ENCODE assay signal across 13 cellular contexts in genomic region chr2:217940261-217941220, GRCh38.
DNase-seq lines count a peak whose midpoint lies in the region; FAIRE-seq and TF ChIP-seq lines count a peak whose summit lies in the region.
"Had no signal": no experiment of that assay in that cellular context is flagged by ENCODE, and none has a peak within 500 bp of the region (broad histone marks: within the 10 kb centered on the region; RNA-seq: fewer than 3 reads in every experiment).

No MANE protein-coding gene starts in this region.

- peak overlapping the region; percentile 34 for H3K9ac ChIP-seq in Loucy (ENCODE audit: low read depth, low read length, poor library complexity, severe bottlenecking)
- H3K9ac ChIP-seq in H1 (replicated peaks in 1 of 4; ENCODE audit: extremely low read depth in 1 of 4, low read depth in 3 of 4, low read length in 3 of 4), result no peak overlapping the region
- H3K9ac ChIP-seq in mucosa of stomach (ENCODE audit: low read length), result peak overlapping the region; percentile 63

- DNase-seq in H1 (ENCODE audit: low read depth in 1 of 2, low spot score in 2 of 2), result no peak
- DNase-seq in suprapubic skin (ENCODE audit: low spot score in 2 of 2), result no peak
- no peak for DNase-seq in CD1c-positive myeloid dendritic cell (ENCODE audit: extremely low spot score)
- no peak for DNase-seq in WERI-Rb-1
- DNase-seq in hepatic stellate cell (ENCODE audit: low spot score), result no peak
- DNase-seq in DMS153 (lab: John Stamatoyannopoulos, UW), result no peak
- DNase-seq: CD4-positive, CD25-positive, alpha-beta regulatory T cell; GOT3; islet precursor cell; NCI-H2081; NK-92 treated with Interleukin-12 subunit alpha and Interleukin-12 subunit beta, amount 100 ng/mL, for 24 hours had no signal

- H4K20me1 ChIP-seq in Loucy (ENCODE audit: insufficient read depth, low read length, poor library complexity, severe bottlenecking) (no peaks in the 10 kb centered on the region), H1 (replicated peaks in 1 of 2; ENCODE audit: control insufficient read depth in 1 of 2, insufficient read depth in 2 of 2, low read length in 2 of 2) (no peaks in the 10 kb centered on the region)

- no peak overlapping the region for H2BK120ac ChIP-seq in H1 (replicated peaks; ENCODE audit: low read depth, low read length)

- H2AK5ac ChIP-seq in H1 (ENCODE audit: low read depth, low read length), result no peak overlapping the region

- H3K27ac ChIP-seq in H1 (ENCODE audit: low read depth, low read length) (no peak overlapping the region), suprapubic skin (peak overlapping the region; percentile 73), WERI-Rb-1 (no peak overlapping the region)

- TF ChIP-seq POLR2A in H1 (IDR thresholded peaks at IDR 0.05; ENCODE audit: control extremely low read depth in 1 of 2, low read depth in 2 of 2, low read length in 2 of 2) (no peak), suprapubic skin (IDR thresholded peaks at IDR 0.05) (no peak)

- CTCF ChIA-PET in H1 (lab: Charles Lee; ENCODE audit: partially characterized antibody), result interaction anchor here (1.2 to 22.2 kb wide), 7 partner anchors 5 to 151 kb away, joined by 3 to 480 read pairs (median 4); no protein-coding TSS in a partner anchor

- no peaks in the 10 kb centered on the region for H3K9me2 ChIP-seq in Loucy (replicated peaks; ENCODE audit: low read depth, low read length)

- H3K4me3 ChIP-seq in Loucy (ENCODE audit: low read length, poor library complexity, severe bottlenecking) (peak overlapping the region; percentile 40), H1 (ENCODE audit: extremely low read depth in 1 of 4, insufficient read depth in 2 of 4, low read depth in 3 of 4, low read length in 4 of 4) (no peak overlapping the region), mucosa of stomach (ENCODE audit: low read length) (no peak overlapping the region), suprapubic skin (peak overlapping the region; percentile 44), WERI-Rb-1 (ENCODE audit: low read depth, low read length) (no peak overlapping the region)

- H2BK5ac ChIP-seq in H1 (ENCODE audit: low read depth, low read length), result no peak overlapping the region

- H4K5ac ChIP-seq in H1 (ENCODE audit: insufficient read length, low read depth, low read length), result no peak overlapping the region

- H3K27me3 ChIP-seq in Loucy (ENCODE audit: insufficient read depth, low read length, poor library complexity, severe bottlenecking) (no peaks in the 10 kb centered on the region), H1 (replicated peaks in 1 of 4; ENCODE audit: control insufficient read depth in 3 of 4, extremely low read depth in 1 of 4, insufficient read depth in 3 of 4, low read length in 3 of 4) (no peaks in the 10 kb centered on the region; a peak in 1 of 7 replicates), mucosa of stomach (ENCODE audit: control insufficient read depth, insufficient read depth, low read length) (no peaks in the 10 kb centered on the region), suprapubic skin (no peaks in the 10 kb centered on the region), WERI-Rb-1 (ENCODE audit: insufficient read depth, low read depth, severe bottlenecking) (no peaks in the 10 kb centered on the region)

- FAIRE-seq in H1 (lab: Jason Lieb, UNC), result no peak

- H3K4me1 ChIP-seq in Loucy (ENCODE audit: insufficient read depth, low read length, poor library complexity, severe bottlenecking), result peaks cover 36% of the 10 kb centered on the region
- H3K4me1 ChIP-seq in H1 (replicated peaks in 1 of 4; ENCODE audit: control insufficient read depth in 3 of 4, insufficient read depth in 4 of 4, low read length in 3 of 4), result peaks cover 8 to 22% (median 13%) of the 10 kb centered on the region in 4 experiments
- H3K4me1 ChIP-seq in mucosa of stomach (ENCODE audit: control insufficient read depth, insufficient read depth, low read length), result peaks cover 42% of the 10 kb centered on the region
- peaks cover 74% of the 10 kb centered on the region for H3K4me1 ChIP-seq in suprapubic skin

- H3K56ac ChIP-seq in H1 (replicated peaks; ENCODE audit: insufficient read length, low read depth, low read length), result no peak overlapping the region

- H2AFZ ChIP-seq in Loucy (ENCODE audit: low read length), result no peak overlapping the region
- H2AFZ ChIP-seq in H1 (ENCODE audit: low read length), result no peak overlapping the region

- WGBS in H1 (ENCODE audit: extremely low coverage in 1 of 2, insufficient coverage in 1 of 2, insufficient read length in 1 of 2, insufficient replicate concordance in 2 of 2, low coverage in 1 of 2, low lambda C conversion rate in 2 of 2, missing lambda C conversion rate in 1 of 2), 2 experiments, result 89% methylated on average over 13 of the region's 13 CpGs; no CpG with 5 or more reads in 1 of the 2 experiments
- WGBS in suprapubic skin, result 77% methylated on average over 13 of the region's 13 CpGs

- no peak for TF ChIP-seq EP300 in H1 (IDR thresholded peaks at IDR 0.05; ENCODE audit: borderline replicate concordance in 1 of 2, low read depth in 2 of 2, low read length in 2 of 2)
- TF ChIP-seq EP300 in suprapubic skin (IDR thresholded peaks at IDR 0.05), result no peak

- H3K4me2 ChIP-seq in Loucy (ENCODE audit: low read depth, low read length, poor library complexity, severe bottlenecking), result peak overlapping the region; percentile 71
- no peak overlapping the region for H3K4me2 ChIP-seq in H1 (ENCODE audit: insufficient read depth in 1 of 2, low read depth in 2 of 2, low read length in 2 of 2)

- H3K9me3 ChIP-seq in Loucy (ENCODE audit: insufficient read depth, low read depth, low read length) (no peaks in the 10 kb centered on the region), H1 (ENCODE audit: insufficient read depth in 2 of 2, low read depth in 1 of 2, low read length in 1 of 2) (no peaks in the 10 kb centered on the region), mucosa of stomach (ENCODE audit: control insufficient read depth, low read length) (no peaks in the 10 kb centered on the region), suprapubic skin (no peaks in the 10 kb centered on the region), WERI-Rb-1 (ENCODE audit: severe bottlenecking) (no peaks in the 10 kb centered on the region)

- POLR2A ChIA-PET in H1 (lab: Charles Lee; ENCODE audit: partially characterized antibody), result interaction anchor here (0.9 to 1.3 kb wide), 2 partner anchors 8 to 11 kb away, joined by 6 to 7 read pairs; no protein-coding TSS in a partner anchor

- no peaks in the 10 kb centered on the region for H3K79me2 ChIP-seq in Loucy (ENCODE audit: insufficient read depth, low read length)
- no peaks in the 10 kb centered on the region for H3K79me2 ChIP-seq in H1 (ENCODE audit: control insufficient read depth in 1 of 2, insufficient read depth in 2 of 2, low read length in 2 of 2)

- H3F3A ChIP-seq in Loucy (ENCODE audit: low read depth), result no peaks in the 10 kb centered on the region

- H2BK15ac ChIP-seq in H1 (ENCODE audit: low read length), result no peak overlapping the region

- H4K8ac ChIP-seq in H1 (ENCODE audit: extremely low read depth, insufficient read depth, low read length), result no peak overlapping the region; the same call in 1 of the 2 replicates

- H3K18ac ChIP-seq in H1 (ENCODE audit: extremely low read depth, low read length), result no peak overlapping the region

- no peak overlapping the region for H2BK20ac ChIP-seq in H1 (ENCODE audit: low read length)

- no peaks in the 10 kb centered on the region for H3K36me3 ChIP-seq in Loucy (ENCODE audit: insufficient read depth, low read length)
- H3K36me3 ChIP-seq in H1 (ENCODE audit: control insufficient read depth in 2 of 4, insufficient read depth in 4 of 4, low read length in 3 of 4), result no peaks in the 10 kb centered on the region
- no peaks in the 10 kb centered on the region for H3K36me3 ChIP-seq in mucosa of stomach (ENCODE audit: control insufficient read depth, insufficient read depth, low read length)
- H3K36me3 ChIP-seq in suprapubic skin, result no peaks in the 10 kb centered on the region
- no peaks in the 10 kb centered on the region for H3K36me3 ChIP-seq in WERI-Rb-1

- H3K4ac ChIP-seq in H1 (replicated peaks; ENCODE audit: insufficient read length, low read depth, low read length), result no peak overlapping the region

- 0 out of 2 replicates have a peak overlapping the region, but pooled peaks have one; percentile 27 for H2BK12ac ChIP-seq in H1 (ENCODE audit: low read depth, low read length)

- H3K23ac ChIP-seq in H1 (ENCODE audit: insufficient read length), result no peak overlapping the region

- TF ChIP-seq RAD21 in H1 (IDR thresholded peaks at IDR 0.05 in 1 of 2, conservative IDR thresholded peaks at IDR 0.05 in 1 of 2; ENCODE audit: low read depth in 2 of 2, low read length in 2 of 2), result no peak

- no peaks in the 10 kb centered on the region; the same call in 1 of the 2 replicates for H3K79me1 ChIP-seq in H1 (ENCODE audit: low read depth, low read length)

- TF ChIP-seq CTCF in Loucy (conservative IDR thresholded peaks at IDR 0.05; ENCODE audit: low read length) (no peak), H1 (IDR thresholded peaks at IDR 0.05; ENCODE audit: control extremely low read depth in 1 of 3, insufficient read depth in 1 of 3, low read depth in 1 of 3, low read length in 3 of 3) (no peak), suprapubic skin (IDR thresholded peaks at IDR 0.05) (no peak), WERI-Rb-1 (IDR thresholded peaks at IDR 0.05; ENCODE audit: low read depth, low read length) (no peak)

- no peak overlapping the region for H3K14ac ChIP-seq in H1 (ENCODE audit: insufficient read length)

- H4K91ac ChIP-seq in H1 (replicated peaks; ENCODE audit: insufficient read length, low read length), result no peak overlapping the region

- H3K23me2 ChIP-seq in H1 (ENCODE audit: low read depth, low read length), result no peaks in the 10 kb centered on the region

TF ChIP-seq in H1, 55 proteins besides CTCF, POLR2A, EP300 and RAD21:
- no peak for TF ChIP-seq CREB1 (IDR thresholded peaks at IDR 0.05)
- no peak for TF ChIP-seq PHF8 (conservative IDR thresholded peaks at IDR 0.05; ENCODE audit: low read depth, low read length)
- no peak for TF ChIP-seq TBP (IDR thresholded peaks at IDR 0.05; ENCODE audit: low read depth, low read length)
- TF ChIP-seq SP1 (IDR thresholded peaks at IDR 0.05; ENCODE audit: low read depth, low read length), result no peak
- no peak for TF ChIP-seq KDM5A (IDR thresholded peaks at IDR 0.05; ENCODE audit: low read length)
- no peak for TF ChIP-seq MAX (IDR thresholded peaks at IDR 0.05)
- TF ChIP-seq FOSL1 (IDR thresholded peaks at IDR 0.05; ENCODE audit: insufficient read depth, low read depth, low read length), result no peak

Comparison
In these comparisons a context has a peak if more than half of its experiments do, and no peak if none do; other contexts are left out.
1. H3K4me3 ChIP-seq: peak in Loucy (single experiment) and suprapubic skin (single experiment); none in H1 (0 of 4), mucosa of stomach (single experiment) and WERI-Rb-1 (single experiment).
2. H3K9ac ChIP-seq: peak in Loucy (single experiment) and mucosa of stomach (single experiment); none in H1 (0 of 4).